In genomic region chr2:43063096-43063495, GRCh38 we compare ENCODE assay signal across 8 cellular contexts.
A peak's percentile ranks its signal among the peaks of the same experiment; 100 is the strongest.
DNase-seq lines count a peak whose midpoint lies in the region; ATAC-seq, FAIRE-seq and TF ChIP-seq lines count a peak whose summit lies in the region.
"Not testable (repeated sequence)": the region's sequence is repeated elsewhere in the genome, so short reads cannot be mapped to it uniquely, and the experiment has no call there.

No MANE protein-coding gene starts in this region.

- not testable (repeated sequence) for H3K4me3 Mint-ChIP-seq in CD14-positive monocyte; chondrocyte (ENCODE audit: unreplicated experiment)

- not testable (repeated sequence) for TF ChIP-seq CTCF in CD14-positive monocyte (IDR thresholded peaks at IDR 0.05); chondrocyte (IDR thresholded peaks at IDR 0.05); kidney (IDR thresholded peaks at IDR 0.05; ENCODE audit: borderline replicate concordance, extremely low read depth, insufficient read depth); sigmoid colon (IDR thresholded peaks at IDR 0.05); spleen (IDR thresholded peaks at IDR 0.05 in 8 of 11, conservative IDR thresholded peaks at IDR 0.05 in 3 of 11)

- intact Hi-C loops in CD14-positive monocyte (cut with micrococcal nuclease); left cardiac atrium (cut with DNase I); kidney (cut with DNase I); posterior vena cava (cut with DNase I); sciatic nerve (cut with DNase I); sigmoid colon (cut with DNase I); spleen (cut with DNase I; ENCODE audit: low total_unique reads): not testable (repeated sequence)

- peak; percentile 7 for DNase-seq in CD14-positive monocyte (ENCODE audit: low spot score)
- peak; percentile 40 for DNase-seq in chondrocyte (ENCODE audit: low spot score)
- DNase-seq in left cardiac atrium, result peak; percentile 7
- peak; percentile 39 for DNase-seq in kidney
- DNase-seq in posterior vena cava (ENCODE audit: low spot score), result peak; percentile 47
- peak; percentile 32 for DNase-seq in sciatic nerve (ENCODE audit: low spot score)
- DNase-seq in sigmoid colon, result peak; percentile 52
- DNase-seq in spleen, result peak; percentile 11

- WGBS in sigmoid colon, 2 donors, result 96% methylated on average over 16 to 17 of the region's 32 CpGs
- 96 to 100% (median 99%) methylated on average over 1 to 20 of the region's 32 CpGs; no CpG with 5 or more reads in 1 of the 5 donors for WGBS in spleen, 5 donors

- not testable (repeated sequence) for H3K36me3 ChIP-seq in kidney (ENCODE audit: control insufficient read depth in 1 of 2, insufficient read depth in 2 of 2, low read length in 2 of 2); sigmoid colon; spleen

- not testable (repeated sequence) for H3K27ac Mint-ChIP-seq in CD14-positive monocyte; chondrocyte (ENCODE audit: unreplicated experiment)

- H3K4me3 ChIP-seq in kidney (ENCODE audit: low read length in 2 of 2); sigmoid colon; spleen: not testable (repeated sequence)

- H3K36me3 Mint-ChIP-seq in CD14-positive monocyte; chondrocyte (ENCODE audit: low read depth): not testable (repeated sequence)

- not testable (repeated sequence) for H3K4me1 ChIP-seq in kidney (ENCODE audit: control insufficient read depth in 1 of 2, insufficient read depth in 1 of 2, low read depth in 1 of 2, low read length in 2 of 2)
- H3K4me1 ChIP-seq in sigmoid colon (peaks cover 0 to 13% (median 11%) of the 10 kb centered on the region in 4 donors), spleen (peaks cover 5 to 25% (median 15%) of the 10 kb centered on the region in 6 donors)

- peaks cover 2 to 12% (median 4%) of the 10 kb centered on the region in 7 donors for H3K9me3 Mint-ChIP-seq in CD14-positive monocyte
- H3K9me3 Mint-ChIP-seq in chondrocyte (ENCODE audit: low read depth), result not testable (repeated sequence)

- H3K9ac ChIP-seq in kidney (ENCODE audit: low read length in 2 of 2), result not testable (repeated sequence)

- not testable (repeated sequence) for H3K27ac ChIP-seq in kidney (ENCODE audit: low read depth in 2 of 2, low read length in 2 of 2); sigmoid colon; spleen

- not testable (repeated sequence) for H3K27me3 ChIP-seq in sigmoid colon; spleen (replicated peaks in 1 of 7)

- H3K27me3 Mint-ChIP-seq in CD14-positive monocyte (ENCODE audit: low read depth in 3 of 3); chondrocyte (ENCODE audit: low read depth): not testable (repeated sequence)

- not testable (repeated sequence) for H3K9me3 ChIP-seq in kidney (ENCODE audit: control insufficient read depth in 1 of 2, low read length in 2 of 2); sigmoid colon
- H3K9me3 ChIP-seq in spleen, result peaks cover 0 to 10% (median 6%) of the 10 kb centered on the region in 8 donors

- FAIRE-seq in kidney (lab: Jason Lieb, UNC), result not testable (repeated sequence)

- TF ChIP-seq EP300 in sigmoid colon (IDR thresholded peaks at IDR 0.05), result not testable (repeated sequence)

- not testable (repeated sequence) for ATAC-seq in left cardiac atrium, sciatic nerve

- TF ChIP-seq POLR2A in sigmoid colon (IDR thresholded peaks at IDR 0.05); spleen (IDR thresholded peaks at IDR 0.05): not testable (repeated sequence)

- H3K4me1 Mint-ChIP-seq in CD14-positive monocyte (peaks cover 43% of the 10 kb centered on the region), chondrocyte (ENCODE audit: low read depth) (peaks cover 20% of the 10 kb centered on the region)
